In genomic region chr6:27754408-27754782, GRCh38 we compare ENCODE assay signal across 10 cellular contexts.
DNase-seq lines count a peak whose midpoint lies in the region; ATAC-seq, FAIRE-seq and TF ChIP-seq lines count a peak whose summit lies in the region.
"Had no signal": no experiment of that assay in that cellular context is flagged by ENCODE, and none has a peak within 500 bp of the region (broad histone marks: within the 10 kb centered on the region; RNA-seq: fewer than 3 reads in every experiment).

No MANE protein-coding gene starts in this region.

- no peak overlapping the region for H2AK5ac ChIP-seq in H1 (ENCODE audit: low read depth, low read length)

- intact Hi-C loops in PC-3 (cut with micrococcal nuclease), result loop anchor here (5.0 kb wide), 2 partner anchors 137 to 252 kb away; no protein-coding TSS in a partner anchor

- H3K56ac ChIP-seq in H1 (replicated peaks; ENCODE audit: insufficient read length, low read depth, low read length), result no peak overlapping the region

- POLR2A ChIA-PET in PC-3 (lab: Charles Lee; ENCODE audit: unreplicated experiment) (interaction anchor here (0.6 to 0.8 kb wide), 3 partner anchors 55 to 1783 kb away, joined by 3 to 4 read pairs (median 3); a partner anchor contains a TSS), H1 (lab: Charles Lee; ENCODE audit: partially characterized antibody) (interaction anchor here (0.6 to 1.5 kb wide), 10 partner anchors 11 to 609 kb away, joined by 3 to 7 read pairs (median 3); a partner anchor contains a TSS)

- no peaks in the 10 kb centered on the region for H3K36me3 Mint-ChIP-seq in progenitor cell of endocrine pancreas (ENCODE audit: insufficient read depth)

- peaks cover 3% of the 10 kb centered on the region for H3F3A ChIP-seq in PC-3 (ENCODE audit: low read length, unreplicated experiment)

- peak overlapping the region; percentile 80 for H3K4me3 ChIP-seq in GM12865 (ENCODE audit: low read depth, low read length)
- peak overlapping the region; percentile 82 for H3K4me3 ChIP-seq in PC-3 (ENCODE audit: low read length)
- H3K4me3 ChIP-seq in H1 (ENCODE audit: extremely low read depth in 1 of 4, insufficient read depth in 2 of 4, low read depth in 3 of 4, low read length in 4 of 4), result peak overlapping the region in 3 of 4 experiments; percentile 39 to 100 (median 40); a peak in 5 of 8 replicates
- H3K4me3 ChIP-seq: mucosa of descending colon had no signal

- no peak overlapping the region for H2BK20ac ChIP-seq in H1 (ENCODE audit: low read length)

- peak overlapping the region; percentile 48 for H3K9ac ChIP-seq in PC-3 (ENCODE audit: low read length)
- H3K9ac ChIP-seq in H1 (replicated peaks in 1 of 4; ENCODE audit: extremely low read depth in 1 of 4, low read depth in 3 of 4, low read length in 3 of 4), result no peak overlapping the region

- no peaks in the 10 kb centered on the region for H3K9me2 ChIP-seq in PC-3 (replicated peaks; ENCODE audit: low read length)

- no peak overlapping the region for H3K27ac Mint-ChIP-seq in progenitor cell of endocrine pancreas

- no peak for TF ChIP-seq RAD21 in H1 (IDR thresholded peaks at IDR 0.05 in 1 of 2, conservative IDR thresholded peaks at IDR 0.05 in 1 of 2; ENCODE audit: low read depth in 2 of 2, low read length in 2 of 2)

- TF ChIP-seq CTCF in GM12865 (IDR thresholded peaks at IDR 0.05; ENCODE audit: insufficient read depth, low read depth, low read length, missing control alignments) (no peak), PC-3 (conservative IDR thresholded peaks at IDR 0.05; ENCODE audit: low read depth, low read length) (no peak), H1 (IDR thresholded peaks at IDR 0.05; ENCODE audit: control extremely low read depth in 1 of 3, insufficient read depth in 1 of 3, low read depth in 1 of 3, low read length in 3 of 3) (no peak), progenitor cell of endocrine pancreas (IDR thresholded peaks at IDR 0.05; ENCODE audit: unreplicated experiment) (no peak)

- BruUV-seq in PC-3 (replicated peaks; lab: Mats Ljungman, UMichigan), result no TSS peak

- DNase-seq in GM12865 (ENCODE audit: low read depth), result no peak
- DNase-seq in PC-3, result no peak
- DNase-seq in H1 (ENCODE audit: low read depth in 1 of 2, low spot score in 2 of 2), result no peak
- DNase-seq in progenitor cell of endocrine pancreas (ENCODE audit: low spot score, unreplicated experiment), result no peak
- DNase-seq in hypothalamus (lab: John Stamatoyannopoulos, UW), result no peak
- DNase-seq in GM12891 (ENCODE audit: insufficient read length, low spot score), result no peak
- DNase-seq in central memory CD4-positive, alpha-beta T cell, result no peak

- H2AFZ ChIP-seq in PC-3 (ENCODE audit: low read length), result peak overlapping the region; percentile 89
- H2AFZ ChIP-seq in H1 (ENCODE audit: low read length), result no peak overlapping the region

- H3K18ac ChIP-seq in H1 (ENCODE audit: extremely low read depth, low read length), result no peak overlapping the region

- H3K9me3 Mint-ChIP-seq in progenitor cell of endocrine pancreas (ENCODE audit: low read depth), result no peaks in the 10 kb centered on the region
- H3K9me3 Mint-ChIP-seq: stimulated activated naive B cell treated with anti-CD40 and anti-IgM and Interleukin-4, amounts not matched to agents 10 μg/mL and 1 μg/mL and 100 μg/mL, for 72 hours had no signal

- H3K27me3 ChIP-seq in PC-3 (ENCODE audit: low read length), result no peaks in the 10 kb centered on the region
- H3K27me3 ChIP-seq in H1 (replicated peaks in 1 of 4; ENCODE audit: control insufficient read depth in 3 of 4, extremely low read depth in 1 of 4, insufficient read depth in 3 of 4, low read length in 3 of 4), result peaks cover 0 to 29% (median 12%) of the 10 kb centered on the region in 4 experiments; a peak in 6 of 7 replicates

- TF ChIP-seq POLR2A in H1 (IDR thresholded peaks at IDR 0.05; ENCODE audit: control extremely low read depth in 1 of 2, low read depth in 2 of 2, low read length in 2 of 2), result no peak
- TF ChIP-seq POLR2A in GM12891 (IDR thresholded peaks at IDR 0.05; ENCODE audit: low read depth, low read length), result no peak

- no peak overlapping the region for H3K14ac ChIP-seq in H1 (ENCODE audit: insufficient read length)

- H2BK12ac ChIP-seq in H1 (ENCODE audit: low read depth, low read length), result no peak overlapping the region

- H2BK15ac ChIP-seq in H1 (ENCODE audit: low read length), result no peak overlapping the region

- H3K4me1 ChIP-seq in PC-3 (ENCODE audit: insufficient read depth, low read length) (peaks cover 15% of the 10 kb centered on the region), H1 (replicated peaks in 1 of 4; ENCODE audit: control insufficient read depth in 3 of 4, insufficient read depth in 4 of 4, low read length in 3 of 4) (peaks cover 0 to 13% (median 1%) of the 10 kb centered on the region in 4 experiments; a peak in 4 of 7 replicates)

- no peaks in the 10 kb centered on the region for H3K79me1 ChIP-seq in H1 (ENCODE audit: low read depth, low read length)

- H3K4me2 ChIP-seq in PC-3 (ENCODE audit: low read length) (peak overlapping the region; percentile 89), H1 (ENCODE audit: insufficient read depth in 1 of 2, low read depth in 2 of 2, low read length in 2 of 2) (peak overlapping the region; percentile 63 to 67; a peak in 3 of 4 replicates)

- TF ChIP-seq EP300 in H1 (IDR thresholded peaks at IDR 0.05; ENCODE audit: borderline replicate concordance in 1 of 2, low read depth in 2 of 2, low read length in 2 of 2), result no peak

- H3K9me3 ChIP-seq in PC-3 (ENCODE audit: low read length) (no peaks in the 10 kb centered on the region), H1 (ENCODE audit: insufficient read depth in 2 of 2, low read depth in 1 of 2, low read length in 1 of 2) (no peaks in the 10 kb centered on the region)
- H3K9me3 ChIP-seq: mucosa of descending colon had no signal

- no peak overlapping the region for H4K91ac ChIP-seq in H1 (replicated peaks; ENCODE audit: insufficient read length, low read length)

- peak overlapping the region; percentile 47 for H3K4me3 Mint-ChIP-seq in progenitor cell of endocrine pancreas (ENCODE audit: low read depth)

- no peak overlapping the region for H3K27ac ChIP-seq in PC-3 (ENCODE audit: low read length)
- H3K27ac ChIP-seq in H1 (ENCODE audit: low read depth, low read length), result no peak overlapping the region

- CTCF ChIA-PET in PC-3 (lab: Charles Lee) (interaction anchor here (0.7 to 1.5 kb wide), 2 partner anchors 18 to 145 kb away, joined by 3 to 7 read pairs; no protein-coding TSS in a partner anchor), H1 (lab: Charles Lee; ENCODE audit: partially characterized antibody) (interaction anchor here (0.6 to 12.4 kb wide), 9 partner anchors 16 to 595 kb away, joined by 3 to 102 read pairs (median 6); no protein-coding TSS in a partner anchor)

- ATAC-seq in PC-3, result no peak
- no peak for ATAC-seq in GM21423 (IDR thresholded peaks at IDR 0.05; ENCODE audit: unreplicated experiment)

- FAIRE-seq in H1 (lab: Jason Lieb, UNC) (no peak), GM12891 (lab: Jason Lieb, UNC) (no peak)

- H2BK5ac ChIP-seq in H1 (ENCODE audit: low read depth, low read length), result no peak overlapping the region

- H3K23ac ChIP-seq in H1 (ENCODE audit: insufficient read length), result no peak overlapping the region

- H4K20me1 ChIP-seq in PC-3 (ENCODE audit: low read length), result no peaks in the 10 kb centered on the region
- no peaks in the 10 kb centered on the region for H4K20me1 ChIP-seq in H1 (replicated peaks in 1 of 2; ENCODE audit: control insufficient read depth in 1 of 2, insufficient read depth in 2 of 2, low read length in 2 of 2)

- H4K8ac ChIP-seq in H1 (ENCODE audit: extremely low read depth, insufficient read depth, low read length), result no peak overlapping the region

- H2BK120ac ChIP-seq in H1 (replicated peaks; ENCODE audit: low read depth, low read length), result no peak overlapping the region

- peaks cover 2% of the 10 kb centered on the region for H3K23me2 ChIP-seq in H1 (ENCODE audit: low read depth, low read length)

- no peak overlapping the region for H4K5ac ChIP-seq in H1 (ENCODE audit: insufficient read length, low read depth, low read length)

- peaks cover 16% of the 10 kb centered on the region for H3K4me1 Mint-ChIP-seq in progenitor cell of endocrine pancreas (ENCODE audit: low read depth)

- H3K4ac ChIP-seq in H1 (replicated peaks; ENCODE audit: insufficient read length, low read depth, low read length), result no peak overlapping the region

- H3K79me2 ChIP-seq in PC-3 (ENCODE audit: low read length) (no peaks in the 10 kb centered on the region), H1 (ENCODE audit: control insufficient read depth in 1 of 2, insufficient read depth in 2 of 2, low read length in 2 of 2) (no peaks in the 10 kb centered on the region)

- peaks cover 10% of the 10 kb centered on the region for H3K27me3 Mint-ChIP-seq in progenitor cell of endocrine pancreas

- 28% methylated on average over 1 of the region's 1 CpG; no CpG with 5 or more reads in 1 of the 2 experiments for WGBS in H1 (ENCODE audit: extremely low coverage in 1 of 2, insufficient coverage in 1 of 2, insufficient read length in 1 of 2, insufficient replicate concordance in 2 of 2, low coverage in 1 of 2, low lambda C conversion rate in 2 of 2, missing lambda C conversion rate in 1 of 2), 2 experiments

- no peaks in the 10 kb centered on the region for H3K36me3 ChIP-seq in PC-3 (ENCODE audit: low read depth, low read length)
- no peaks in the 10 kb centered on the region for H3K36me3 ChIP-seq in H1 (ENCODE audit: control insufficient read depth in 2 of 4, insufficient read depth in 4 of 4, low read length in 3 of 4)

TF ChIP-seq in H1, 55 proteins besides CTCF, POLR2A, EP300 and RAD21:
- TF ChIP-seq JUND (IDR thresholded peaks at IDR 0.05; ENCODE audit: low read length), result no peak

TF ChIP-seq in GM12891, 5 proteins besides CTCF, POLR2A, EP300 and RAD21:
- no peak for TF ChIP-seq PAX5 (IDR thresholded peaks at IDR 0.05; ENCODE audit: insufficient read depth, low read length, severe bottlenecking)
